ENCODE assay signal across 14 cellular contexts in genomic region chr2:196230051-196230450, GRCh38. TPM values are rescaled to one million over a fixed set of nuclear protein-coding genes. Genes with fewer than 3 reads are reported as not detected.
DNase-seq lines count a peak whose midpoint lies in the region; ATAC-seq and FAIRE-seq lines count a peak whose summit lies in the region.
"Had no signal": no experiment of that assay in that cellular context is flagged by ENCODE, and none has a peak within 500 bp of the region (broad histone marks: within the 10 kb centered on the region; RNA-seq: fewer than 3 reads in every experiment).

No MANE protein-coding gene starts in this region.

- no peak overlapping the region for H3K14ac ChIP-seq in mesenchymal stem cell (ENCODE audit: low read length in 2 of 2)

- peak overlapping the region; percentile 98 for H3K27ac Mint-ChIP-seq in activated T-helper 17 cell treated with anti-CD3 and anti-CD28 coated beads, Interleukin-2, amount 50 U/mL, for 72 hours

- H2AK5ac ChIP-seq in mesenchymal stem cell (ENCODE audit: low read length, severe bottlenecking) = peak overlapping the region; percentile 17

- H4K8ac ChIP-seq in mesenchymal stem cell (ENCODE audit: low read length) = no peak overlapping the region

- no peak overlapping the region for H3K4me3 ChIP-seq in mesenchymal stem cell (ENCODE audit: insufficient read depth in 1 of 2, low read depth in 1 of 2, low read length in 2 of 2)
- H3K4me3 ChIP-seq: coronary artery, MG63, SK-N-MC had no signal

- H2BK5ac ChIP-seq in mesenchymal stem cell (ENCODE audit: low read depth, low read length, poor library complexity, severe bottlenecking) = no peak overlapping the region

- no peaks in the 10 kb centered on the region for H3K36me3 ChIP-seq in mesenchymal stem cell (ENCODE audit: control insufficient read depth in 1 of 2, insufficient read depth in 2 of 2, low read depth in 1 of 2, low read length in 2 of 2)
- H3K36me3 ChIP-seq: MG63 had no signal

- no peak overlapping the region for H2BK120ac ChIP-seq in mesenchymal stem cell (ENCODE audit: low read depth, low read length)

- H3K4me2 ChIP-seq in mesenchymal stem cell (ENCODE audit: low read length, poor library complexity, severe bottlenecking) = no peak overlapping the region

- 80% methylated on average over 3 of the region's 7 CpGs for WGBS in mesenchymal stem cell

- no peak overlapping the region for H2BK15ac ChIP-seq in mesenchymal stem cell (ENCODE audit: low read depth, poor library complexity, severe bottlenecking)

- H3K79me1 ChIP-seq in mesenchymal stem cell (replicated peaks; ENCODE audit: low read length, poor library complexity, severe bottlenecking) = no peaks in the 10 kb centered on the region

- peaks cover 6% of the 10 kb centered on the region for H3K36me3 Mint-ChIP-seq in activated T-helper 17 cell treated with anti-CD3 and anti-CD28 coated beads, Interleukin-2, amount 50 U/mL, for 72 hours (ENCODE audit: low read depth)

- H3K4me1 ChIP-seq in mesenchymal stem cell (ENCODE audit: control insufficient read depth, insufficient read depth, low read depth, low read length) = no peaks in the 10 kb centered on the region

- peak; percentile 64 for ATAC-seq in activated T-helper 17 cell treated with anti-CD3 and anti-CD28 coated beads, Interleukin-2, amount 50 U/mL, for 72 hours (replicated peaks)

- peaks cover 56% of the 10 kb centered on the region for H3K4me1 Mint-ChIP-seq in activated T-helper 17 cell treated with anti-CD3 and anti-CD28 coated beads, Interleukin-2, amount 50 U/mL, for 72 hours

- no peak overlapping the region for H3K9ac ChIP-seq in mesenchymal stem cell (ENCODE audit: low read length)

- H3K4me3 Mint-ChIP-seq in activated T-helper 17 cell treated with anti-CD3 and anti-CD28 coated beads, Interleukin-2, amount 50 U/mL, for 72 hours = peak overlapping the region; percentile 87

- no peaks in the 10 kb centered on the region for H3K27me3 ChIP-seq in mesenchymal stem cell (ENCODE audit: control insufficient read depth in 1 of 2, insufficient read depth in 1 of 2, low read length in 2 of 2)
- H3K27me3 ChIP-seq: MG63 had no signal

- H3K18ac ChIP-seq in mesenchymal stem cell (ENCODE audit: low read depth in 1 of 2, low read length in 2 of 2) = peak overlapping the region in 1 of 2 experiments; percentile 72

- H4K91ac ChIP-seq in mesenchymal stem cell (ENCODE audit: low read length) = no peak overlapping the region

- no peak overlapping the region for H2AFZ ChIP-seq in mesenchymal stem cell (ENCODE audit: low read depth, low read length)

- H3K9me3 Mint-ChIP-seq in activated T-helper 17 cell treated with anti-CD3 and anti-CD28 coated beads, Interleukin-2, amount 50 U/mL, for 72 hours = no peaks in the 10 kb centered on the region

- no peaks in the 10 kb centered on the region for H3K27me3 Mint-ChIP-seq in activated T-helper 17 cell treated with anti-CD3 and anti-CD28 coated beads, Interleukin-2, amount 50 U/mL, for 72 hours

- peak; percentile 54 for DNase-seq in stimulated activated CD4-positive, alpha-beta T cell treated with anti-CD3 and anti-CD28 coated beads, Interleukin-15, amount 100 ng/mL, for 24 hours
- no peak for DNase-seq in stimulated activated CD4-positive, alpha-beta T cell treated with anti-CD3 and anti-CD28 coated beads, Interleukin-1b, Interleukin-23, amount 100 ng/mL, for 48 hours
- DNase-seq in mesenchymal stem cell (no peak), substantia nigra (lab: John Stamatoyannopoulos, UW) (no peak), frontal cortex (ENCODE audit: low spot score in 2 of 2) (no peak), nucleus accumbens (lab: John Stamatoyannopoulos, UW) (no peak), NCI-H748 (lab: John Stamatoyannopoulos, UW; ENCODE audit: unreplicated experiment) (no peak)
- DNase-seq: kidney, MG63, NCI-H526 had no signal

- no peak for FAIRE-seq in frontal cortex (lab: Jason Lieb, UNC)
- FAIRE-seq: G401.6, kidney had no signal

- H3K27ac ChIP-seq in mesenchymal stem cell (ENCODE audit: low read length, poor library complexity, severe bottlenecking) = no peak overlapping the region
- no peak overlapping the region for H3K27ac ChIP-seq in substantia nigra (ENCODE audit: low read depth, low read length, poor library complexity, severe bottlenecking)
- H3K27ac ChIP-seq: coronary artery, SK-N-MC had no signal

- no peak overlapping the region for H2BK12ac ChIP-seq in mesenchymal stem cell (ENCODE audit: low read length in 2 of 2)

- no peak overlapping the region for H3K4ac ChIP-seq in mesenchymal stem cell (ENCODE audit: low read depth in 1 of 2, low read length in 2 of 2)

- H3K23ac ChIP-seq in mesenchymal stem cell (ENCODE audit: low read length in 2 of 2) = no peak overlapping the region

- H3K9me3 ChIP-seq in mesenchymal stem cell (ENCODE audit: control insufficient read depth, low read length) = no peaks in the 10 kb centered on the region
- H3K9me3 ChIP-seq: MG63 had no signal

RNA-seq across cellular contexts. Expression of gene STK17B, which starts 58.7 kb away (rescaled TPM):
- total RNA-seq in activated T-helper 17 cell treated with anti-CD3 and anti-CD28 coated beads, Interleukin-2, amount 50 U/mL, for 72 hours = 100 to 1,000 TPM; 168 to 190 TPM
- 31.0 TPM for polyA plus RNA-seq in mesenchymal stem cell (2013, experiment 1 of 2)
- polyA plus RNA-seq in mesenchymal stem cell (2013, experiment 2 of 2) = 33.9 TPM
- total RNA-seq in frontal cortex = 6.1 TPM

Comparison
In these comparisons a context has a peak if more than half of its experiments do, and no peak if none do; other contexts are left out.
1. RNA of gene STK17B, which starts 58.7 kb away (total RNA-seq): 168 to 190 TPM in activated T-helper 17 cell treated with anti-CD3 and anti-CD28 coated beads, Interleukin-2, amount 50 U/mL, for 72 hours; 6.1 TPM in frontal cortex (single experiment); every median in the first group is over 10 times any median in the second.